In the genomic region with DNA sequence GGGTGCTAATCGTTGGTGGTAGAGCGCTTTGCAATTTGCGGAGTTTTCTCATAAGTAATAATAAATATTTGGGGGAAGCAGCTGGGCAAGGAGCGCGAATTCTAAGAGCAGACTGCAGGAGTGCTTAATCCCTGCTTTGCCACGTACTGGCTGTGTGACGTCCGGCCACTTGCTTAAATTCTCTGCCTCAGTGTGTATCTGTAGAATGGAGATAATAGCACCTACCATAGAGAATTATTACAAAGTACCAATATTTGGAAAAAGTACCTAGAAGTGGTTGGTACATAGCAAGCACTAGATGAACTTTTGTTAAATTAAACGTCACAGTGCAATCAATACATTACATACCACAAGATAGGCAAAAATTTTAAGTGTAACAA, we compare ENCODE assay signal across 8 cellular contexts. TPM values are rescaled to one million over a fixed set of nuclear protein-coding genes. Genes with fewer than 3 reads are reported as not detected.
DNase-seq lines count a peak whose midpoint lies in the region; ATAC-seq, FAIRE-seq and TF ChIP-seq lines count a peak whose summit lies in the region.

No MANE protein-coding gene starts in this region.

- 0% methylated on average over 9 of the region's 9 CpGs for WGBS in lower leg skin, 2 donors
- WGBS in urinary bladder: under 1% methylated on average over 9 of the region's 9 CpGs

- H3K4me3 ChIP-seq in HUES48 (ENCODE audit: low read depth, low read length): peak overlapping the region; percentile 92
- H3K4me3 ChIP-seq in bronchial epithelial cell (ENCODE audit: low read depth, low read length): peak overlapping the region; percentile 86
- peak overlapping the region; percentile 32 for H3K4me3 ChIP-seq in lower leg skin (ENCODE audit: low read depth, poor library complexity, severe bottlenecking)
- H3K4me3 ChIP-seq in urinary bladder (ENCODE audit: low read depth, low read length): peak overlapping the region; percentile 60

- TF ChIP-seq CTCF in bronchial epithelial cell (IDR thresholded peaks at IDR 0.05; ENCODE audit: insufficient read depth, low read length, severe bottlenecking) (no peak), lower leg skin (IDR thresholded peaks at IDR 0.05) (no peak)

- DNase-seq in bronchial epithelial cell (ENCODE audit: low read depth): no peak
- no peak for DNase-seq in lower leg skin (ENCODE audit: low spot score in 2 of 2)
- no peak for DNase-seq in middle frontal gyrus (ENCODE audit: extremely low spot score, low spot score)
- DNase-seq in glomerular visceral epithelial cell (ENCODE audit: extremely low spot score): no peak

- H3K27ac ChIP-seq in HUES48 (ENCODE audit: low read depth, low read length): peak overlapping the region; percentile 94
- H3K27ac ChIP-seq in urinary bladder (ENCODE audit: low read depth): peak overlapping the region; percentile 54

- FAIRE-seq in bronchial epithelial cell (lab: Jason Lieb, UNC): no peak

- no peak for TF ChIP-seq POLR2A in lower leg skin (IDR thresholded peaks at IDR 0.05)

- H3K4me1 ChIP-seq in ES-I3 (ENCODE audit: insufficient read depth, low read length) (peaks cover 18% of the 10 kb centered on the region), HUES48 (ENCODE audit: control insufficient read depth, insufficient read depth, low read length) (peaks cover 23% of the 10 kb centered on the region), urinary bladder (ENCODE audit: insufficient read depth) (peaks cover 2% of the 10 kb centered on the region)

- H3K9me3 ChIP-seq in ES-I3 (ENCODE audit: control insufficient read depth, insufficient read depth, low read length) (no peaks in the 10 kb centered on the region), HUES48 (ENCODE audit: control insufficient read depth, insufficient read depth, low read length) (no peaks in the 10 kb centered on the region)

- intact Hi-C loops in lower leg skin (cut with DNase I; ENCODE audit: low total_unique reads): no loop called here

- H3K36me3 ChIP-seq in ES-I3 (ENCODE audit: insufficient read depth, low read length): no peaks in the 10 kb centered on the region
- H3K36me3 ChIP-seq in HUES48 (ENCODE audit: control insufficient read depth, insufficient read depth, low read length): 0 out of 2 replicates have a peak, but pooled peaks cover 7% of the 10 kb centered on the region
- no peaks in the 10 kb centered on the region for H3K36me3 ChIP-seq in bronchial epithelial cell (ENCODE audit: control insufficient read depth, insufficient read depth, low read length)
- H3K36me3 ChIP-seq in urinary bladder (ENCODE audit: insufficient read depth): no peaks in the 10 kb centered on the region

- H3K9ac ChIP-seq in ES-I3 (ENCODE audit: low read depth, low read length) (peak overlapping the region; percentile 93), HUES48 (ENCODE audit: low read depth, low read length) (peak overlapping the region; percentile 76)

- ATAC-seq in GM21526 (IDR thresholded peaks at IDR 0.05; ENCODE audit: low FRiP score, unreplicated experiment): peak; percentile 28

- H3K27me3 ChIP-seq in HUES48 (ENCODE audit: control insufficient read depth, insufficient read depth, low read length): no peaks in the 10 kb centered on the region
- H3K27me3 ChIP-seq in bronchial epithelial cell (ENCODE audit: control insufficient read depth, insufficient read depth, low read length): no peaks in the 10 kb centered on the region

RNA-seq across cellular contexts. Expression of gene TMED7, which starts 0.6 kb away (rescaled TPM):
- 68.9 and 102 TPM in 2 replicates for total RNA-seq in bronchial epithelial cell
- 100 to 1,000 TPM in 1 of 4 donors, 10 to 100 TPM in 3; 33.5 to 112 (median 60.6) TPM for total RNA-seq in lower leg skin
- total RNA-seq in urinary bladder: 150 TPM
- polyA plus RNA-seq in urinary bladder: 49.0 TPM

RNA-seq across cellular contexts. Expression of gene TICAM2, which starts 24.2 kb away (rescaled TPM):
- total RNA-seq in bronchial epithelial cell (0.26 and 0.38 TPM in 2 replicates), lower leg skin (under 1 TPM in 2 of 4 donors, not detected in 2; 0.39 to 0.72 TPM), urinary bladder (11.9 TPM)
- polyA plus RNA-seq in urinary bladder: 3.0 TPM

Comparison
In these comparisons a context has a peak if more than half of its experiments do, and no peak if none do; other contexts are left out.
1. H3K4me3 ChIP-seq: peak in every context shown above with its lines; median percentile 92 in HUES48; 86 in bronchial epithelial cell; 60 in urinary bladder; 32 in lower leg skin.